ENCODE assay signal across 9 cellular contexts in genomic region chr16:16199428-16199827, GRCh38. TPM values are rescaled to one million over a fixed set of nuclear protein-coding genes. Genes with fewer than 3 reads are reported as not detected.
DNase-seq lines count a peak whose midpoint lies in the region; ATAC-seq and TF ChIP-seq lines count a peak whose summit lies in the region.
"Not testable (repeated sequence)": the region's sequence is repeated elsewhere in the genome, so short reads cannot be mapped to it uniquely, and the experiment has no call there.
"Had no signal": no experiment of that assay in that cellular context is flagged by ENCODE, and none has a peak within 500 bp of the region (broad histone marks: within the 10 kb centered on the region; RNA-seq: fewer than 3 reads in every experiment).

No MANE protein-coding gene starts in this region.

- TF ChIP-seq CTCF in cardiac fibroblast (IDR thresholded peaks at IDR 0.05; ENCODE audit: low read depth, low read length); foreskin fibroblast (IDR thresholded peaks at IDR 0.05; ENCODE audit: low read depth, low read length): not testable (repeated sequence)

- not testable (repeated sequence) for H3K9me3 Mint-ChIP-seq in activated naive CD4-positive, alpha-beta T cell treated with anti-CD3 and anti-CD28 coated beads, Interleukin-2, amount 50 U/mL, for 72 hours

- not testable (repeated sequence) for H3K36me3 Mint-ChIP-seq in activated naive CD4-positive, alpha-beta T cell treated with anti-CD3 and anti-CD28 coated beads, Interleukin-2, amount 50 U/mL, for 72 hours

- H3K27ac Mint-ChIP-seq in activated naive CD4-positive, alpha-beta T cell treated with anti-CD3 and anti-CD28 coated beads, Interleukin-2, amount 50 U/mL, for 72 hours: not testable (repeated sequence)

- H3K4me3 ChIP-seq in cardiac fibroblast (replicated peaks in 1 of 2; ENCODE audit: low read depth in 2 of 2, low read length in 2 of 2); foreskin fibroblast (ENCODE audit: low read depth in 1 of 2, low read length in 2 of 2); skeletal muscle cell (ENCODE audit: low read depth, low read length): not testable (repeated sequence)

- peak; percentile 59 for ATAC-seq in HG02610 (IDR thresholded peaks at IDR 0.05; ENCODE audit: unreplicated experiment)
- ATAC-seq in activated naive CD4-positive, alpha-beta T cell treated with anti-CD3 and anti-CD28 coated beads, Interleukin-2, amount 50 U/mL, for 72 hours: peak; percentile 92 to 98

- DNase-seq in EH (ENCODE audit: low read depth): peak; percentile 62
- peak; percentile 86 for DNase-seq in RKO (ENCODE audit: low spot score)
- peak in 1 of 2 donors; percentile 38 for DNase-seq in activated naive CD4-positive, alpha-beta T cell treated with anti-CD3 and anti-CD28 coated beads, Interleukin-2, amount 50 U/mL, for 72 hours (ENCODE audit: low spot score in 2 of 2)
- peak; percentile 8 to 73 for DNase-seq in cardiac fibroblast (ENCODE audit: low read depth in 2 of 2)
- peak; percentile 68 to 82 for DNase-seq in foreskin fibroblast
- DNase-seq in skeletal muscle cell (ENCODE audit: low read depth): peak; percentile 17

RNA-seq across cellular contexts. Expression of gene ABCC6, which starts 23.9 kb away (rescaled TPM):
- not detected for total RNA-seq in activated naive CD4-positive, alpha-beta T cell treated with anti-CD3 and anti-CD28 coated beads, Interleukin-2, amount 50 U/mL, for 72 hours
- total RNA-seq: activated CD4-positive, alpha-beta T cell treated with anti-CD3 and anti-CD28 coated beads, Interleukin-2, amount 10 ng/mL, durations not matched to agents 24 days and 14 days; CD4-positive, alpha-beta memory T cell had no signal

RNA-seq across cellular contexts. Expression of gene NOMO3, which starts 32.9 kb away (rescaled TPM):
- 10 to 100 TPM; 18.8 to 36.8 TPM for total RNA-seq in activated naive CD4-positive, alpha-beta T cell treated with anti-CD3 and anti-CD28 coated beads, Interleukin-2, amount 50 U/mL, for 72 hours
